ENCODE assay signal across 9 cellular contexts in the genomic region with DNA sequence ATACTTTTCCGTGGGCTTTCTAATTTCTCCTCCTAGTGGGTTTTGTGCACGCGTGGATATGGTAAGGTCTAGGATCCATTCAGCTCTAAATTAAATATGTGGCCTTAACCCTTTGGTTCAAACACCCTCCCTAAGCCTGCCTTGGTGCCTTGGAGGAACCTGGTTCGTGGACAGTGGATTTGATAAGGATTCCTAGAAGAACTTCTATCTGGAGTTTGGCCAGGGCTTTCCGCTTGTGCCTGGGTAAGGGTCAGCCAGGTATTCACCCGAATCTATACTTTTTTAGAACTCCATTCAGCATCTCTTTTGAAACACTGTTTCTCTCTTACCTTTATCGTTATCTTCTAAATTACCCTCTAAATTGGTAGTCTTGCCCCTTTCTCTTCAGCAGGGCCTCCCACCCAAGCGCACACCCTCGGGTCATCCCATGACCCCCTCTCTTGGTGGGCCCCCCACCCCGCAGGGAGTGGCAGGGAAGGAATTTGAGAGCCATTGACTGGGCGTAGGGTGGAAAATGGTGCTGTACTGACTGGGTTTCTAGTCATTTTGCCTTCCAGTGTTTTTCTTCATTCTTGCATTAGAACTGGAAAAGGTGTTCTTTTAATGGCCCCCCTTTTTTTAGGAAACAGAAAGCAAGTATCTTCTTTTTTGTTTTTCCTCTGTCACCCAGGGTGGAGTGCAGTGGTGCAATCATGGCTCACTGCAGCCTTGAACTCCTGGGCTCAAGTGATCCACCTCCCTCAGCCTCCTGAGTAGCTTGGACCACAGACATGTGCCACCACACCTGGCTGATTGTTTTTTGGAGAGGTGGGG. TPM values are rescaled to one million over a fixed set of nuclear protein-coding genes. Genes with fewer than 3 reads are reported as not detected.
DNase-seq lines count a peak whose midpoint lies in the region; ATAC-seq and TF ChIP-seq lines count a peak whose summit lies in the region.
"Had no signal": no experiment of that assay in that cellular context is flagged by ENCODE, and none has a peak within 500 bp of the region (broad histone marks: within the 10 kb centered on the region; RNA-seq: fewer than 3 reads in every experiment).

No MANE protein-coding gene starts in this region.

- TF ChIP-seq CTCF in CD14-positive monocyte (IDR thresholded peaks at IDR 0.05): no peak
- no peak for TF ChIP-seq CTCF in NB4 (IDR thresholded peaks at IDR 0.05; ENCODE audit: low read depth, low read length)
- no peak for TF ChIP-seq CTCF in nephron progenitor cell (IDR thresholded peaks at IDR 0.05)

- H3K4me1 ChIP-seq in ectodermal cell (ENCODE audit: control insufficient read depth, insufficient read depth, low read length): peaks cover 16% of the 10 kb centered on the region

- WGBS in ectodermal cell, 2 experiments: 55 to 67% methylated on average over 11 of the region's 11 CpGs

- H3K9me3 Mint-ChIP-seq in CD14-positive monocyte (no peaks in the 10 kb centered on the region), nephron progenitor cell (no peaks in the 10 kb centered on the region)

- no peaks in the 10 kb centered on the region for H3K9me3 ChIP-seq in ectodermal cell (ENCODE audit: control insufficient read depth, low read length)
- H3K9me3 ChIP-seq: left lung had no signal

- TF ChIP-seq POLR2A in NB4 (IDR thresholded peaks at IDR 0.05; ENCODE audit: extremely low read depth, insufficient read length): no peak

- H3K27me3 ChIP-seq in ectodermal cell (ENCODE audit: control insufficient read depth, insufficient read depth, low read length, poor library complexity, severe bottlenecking): peaks cover 4% of the 10 kb centered on the region

- H3K4me3 Mint-ChIP-seq in CD14-positive monocyte (peak overlapping the region; percentile 46 to 91), nephron progenitor cell (peak overlapping the region; percentile 95)

- H3K27me3 Mint-ChIP-seq in CD14-positive monocyte (ENCODE audit: low read depth in 3 of 3): peaks cover 0 to 11% (median 0%) of the 10 kb centered on the region in 3 donors
- H3K27me3 Mint-ChIP-seq in nephron progenitor cell (ENCODE audit: low read depth, poor library complexity): peaks cover 3% of the 10 kb centered on the region

- H3K36me3 Mint-ChIP-seq in CD14-positive monocyte (peaks cover 0 to 16% of the 10 kb centered on the region in 2 donors), nephron progenitor cell (ENCODE audit: low read depth) (peaks cover 13% of the 10 kb centered on the region)

- no peak for ATAC-seq in GM21528 (IDR thresholded peaks at IDR 0.05; ENCODE audit: low FRiP score, unreplicated experiment)

- H3K27ac ChIP-seq in ectodermal cell (ENCODE audit: insufficient read depth, low read depth, low read length, poor library complexity, severe bottlenecking): no peak overlapping the region

- H3K27ac Mint-ChIP-seq in CD14-positive monocyte: peak overlapping the region in 1 of 7 donors; percentile 59
- H3K27ac Mint-ChIP-seq in nephron progenitor cell: peak overlapping the region; percentile 72

- H3K36me3 ChIP-seq in ectodermal cell (ENCODE audit: control insufficient read depth, insufficient read depth, low read length): no peaks in the 10 kb centered on the region
- H3K36me3 ChIP-seq: left lung had no signal

- peak overlapping the region; percentile 90 for H3K4me3 ChIP-seq in NB4 (ENCODE audit: low read depth, low read length)
- H3K4me3 ChIP-seq in ectodermal cell (ENCODE audit: insufficient read depth, low read depth, low read length): peak overlapping the region; percentile 67

- no peak for DNase-seq in CD14-positive monocyte (ENCODE audit: low spot score)
- no peak for DNase-seq in NB4 (ENCODE audit: low read depth)
- DNase-seq in nephron progenitor cell: no peak
- DNase-seq in SIG-M5 treated with dmso at 0.1 percent for 504 hours (lab: John Stamatoyannopoulos, UW; ENCODE audit: unreplicated experiment): no peak
- no peak for DNase-seq in posterior cingulate gyrus
- no peak for DNase-seq in activated CD4-positive, alpha-beta T cell treated with anti-CD3 and anti-CD28 coated beads, Interleukin-2, amount 50 U/mL, for 48 hours
- DNase-seq: left lung had no signal

- H3K4me1 Mint-ChIP-seq in CD14-positive monocyte: peaks cover 58% of the 10 kb centered on the region
- peaks cover 56% of the 10 kb centered on the region for H3K4me1 Mint-ChIP-seq in nephron progenitor cell

- intact Hi-C loops in CD14-positive monocyte (cut with micrococcal nuclease) (no loop called here), posterior cingulate gyrus (cut with DNase I) (loop anchor here (5.0 kb wide), 1 partner anchor 83 kb away; the partner anchor contains the start of gene RTTN)

RNA-seq across cellular contexts. Expression of gene SOCS6, which starts 1.8 kb away (rescaled TPM):
- polyA plus RNA-seq in CD14-positive monocyte: 1 to 10 TPM; 4.8 TPM
- 23.1 TPM for polyA plus RNA-seq in ectodermal cell (2013, experiment 1 of 4)
- polyA plus RNA-seq in ectodermal cell (2013, experiment 2 of 4): 25.3 TPM
- 18.3 TPM for polyA plus RNA-seq in ectodermal cell (2013, experiment 3 of 4)
- 22.7 TPM for polyA plus RNA-seq in ectodermal cell (2013, experiment 4 of 4)
